ENCODE assay signal across 16 cellular contexts in the genomic region with DNA sequence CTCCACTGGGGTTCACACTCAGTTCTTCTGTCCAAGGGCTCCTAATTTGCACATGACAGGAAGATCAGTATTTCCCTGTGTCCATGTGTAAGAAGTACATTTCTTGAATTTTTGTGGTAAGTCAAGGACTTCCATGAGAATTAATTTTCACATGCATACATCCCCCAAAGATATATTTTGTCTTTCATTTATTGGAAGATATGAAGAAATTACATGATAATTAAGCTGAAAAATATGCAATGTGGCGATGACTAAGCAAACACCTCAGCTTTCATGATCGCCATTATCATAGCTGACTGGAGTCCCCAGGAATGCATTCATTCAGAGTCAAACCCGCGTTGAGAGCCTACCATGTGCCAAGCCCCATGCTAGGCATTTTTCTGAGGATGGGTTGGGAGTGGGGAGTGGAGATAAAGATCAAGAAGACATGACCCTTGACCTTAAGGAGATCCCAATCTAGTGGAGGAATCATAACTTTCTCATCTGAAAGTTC.
DNase-seq lines count a peak whose midpoint lies in the region; ATAC-seq and TF ChIP-seq lines count a peak whose summit lies in the region.
"Had no signal": no experiment of that assay in that cellular context is flagged by ENCODE, and none has a peak within 500 bp of the region (broad histone marks: within the 10 kb centered on the region; RNA-seq: fewer than 3 reads in every experiment).

No MANE protein-coding gene starts in this region.

- no peak for ATAC-seq in activated CD8-positive, alpha-beta T cell treated with anti-CD3 and anti-CD28 coated beads for 36 hours
- ATAC-seq: gastrocnemius medialis; naive thymus-derived CD8-positive, alpha-beta T cell had no signal

- no peaks in the 10 kb centered on the region for H3K27me3 ChIP-seq in GM23248 (replicated peaks; ENCODE audit: insufficient read depth)

- no peaks in the 10 kb centered on the region for H3K36me3 ChIP-seq in GM23248 (ENCODE audit: low read depth)
- H3K36me3 ChIP-seq: gastrocnemius medialis, thoracic aorta had no signal

- no peak overlapping the region for H3K4me3 ChIP-seq in GM23248
- H3K4me3 ChIP-seq in fibroblast of mammary gland (ENCODE audit: control insufficient read depth, low read depth, low read length), result no peak overlapping the region
- no peak overlapping the region for H3K4me3 ChIP-seq in retinal pigment epithelial cell (ENCODE audit: low read length)
- H3K4me3 ChIP-seq: gastrocnemius medialis, thoracic aorta had no signal

- no peaks in the 10 kb centered on the region for H3K4me1 Mint-ChIP-seq in activated CD8-positive, alpha-beta T cell treated with anti-CD3 and anti-CD28 coated beads for 36 hours (ENCODE audit: low read depth)
- H3K4me1 Mint-ChIP-seq: naive thymus-derived CD8-positive, alpha-beta T cell had no signal

- peaks cover 1% of the 10 kb centered on the region for H3K27me3 Mint-ChIP-seq in activated CD8-positive, alpha-beta T cell treated with anti-CD3 and anti-CD28 coated beads for 36 hours

- H3K4me2 ChIP-seq in GM23248 (ENCODE audit: unreplicated experiment), result peak overlapping the region; percentile 25

- H4K20me1 ChIP-seq in GM23248 (ENCODE audit: insufficient read depth), result no peaks in the 10 kb centered on the region

- POLR2A ChIA-PET in activated CD8-positive, alpha-beta T cell treated with anti-CD3 and anti-CD28 coated beads for 36 hours (lab: Charles Lee), result no interaction called here

- no peak overlapping the region for H3K4me3 Mint-ChIP-seq in activated CD8-positive, alpha-beta T cell treated with anti-CD3 and anti-CD28 coated beads for 36 hours
- H3K4me3 Mint-ChIP-seq: naive thymus-derived CD8-positive, alpha-beta T cell had no signal

- no peaks in the 10 kb centered on the region for H3K9me2 ChIP-seq in GM23248 (ENCODE audit: insufficient read depth)

- no peak overlapping the region for H2AFZ ChIP-seq in GM23248

- H3K36me3 Mint-ChIP-seq in activated CD8-positive, alpha-beta T cell treated with anti-CD3 and anti-CD28 coated beads for 36 hours (ENCODE audit: low read depth), result no peaks in the 10 kb centered on the region
- H3K36me3 Mint-ChIP-seq: naive thymus-derived CD8-positive, alpha-beta T cell had no signal

- H3K9me3 ChIP-seq in GM23248 (ENCODE audit: low read depth), result no peaks in the 10 kb centered on the region
- H3K9me3 ChIP-seq: gastrocnemius medialis, thoracic aorta had no signal

- H3K4me1 ChIP-seq in GM23248 (ENCODE audit: insufficient read depth), result peaks cover 46% of the 10 kb centered on the region
- H3K4me1 ChIP-seq: gastrocnemius medialis had no signal

- H3K27ac ChIP-seq in GM23248, result peak overlapping the region; percentile 52
- H3K27ac ChIP-seq: gastrocnemius medialis, thoracic aorta had no signal

- no peaks in the 10 kb centered on the region for H3K9me3 Mint-ChIP-seq in activated CD8-positive, alpha-beta T cell treated with anti-CD3 and anti-CD28 coated beads for 36 hours
- H3K9me3 Mint-ChIP-seq: naive thymus-derived CD8-positive, alpha-beta T cell had no signal

- 0 to 1% methylated on average over 4 of the region's 4 CpGs for WGBS in GM23248 (ENCODE audit: low coverage in 1 of 2, low lambda C conversion rate in 2 of 2, missing lambda C conversion rate in 2 of 2), 2 experiments

- H3K9ac ChIP-seq in GM23248, result no peak overlapping the region

- intact Hi-C loops in activated CD8-positive, alpha-beta T cell treated with anti-CD3 and anti-CD28 coated beads for 36 hours (cut with micrococcal nuclease), result no loop called here

- no peaks in the 10 kb centered on the region for H3K79me2 ChIP-seq in GM23248 (ENCODE audit: insufficient read depth)

- H3K27ac Mint-ChIP-seq in activated CD8-positive, alpha-beta T cell treated with anti-CD3 and anti-CD28 coated beads for 36 hours, result no peak overlapping the region

- peaks cover 40% of the 10 kb centered on the region for H3F3A ChIP-seq in GM23248 (ENCODE audit: insufficient read depth)

- TF ChIP-seq CTCF in fibroblast of mammary gland (conservative IDR thresholded peaks at IDR 0.05; ENCODE audit: control insufficient read depth, insufficient read depth, low read depth, low read length) (no peak), retinal pigment epithelial cell (conservative IDR thresholded peaks at IDR 0.05; ENCODE audit: low read depth, low read length) (no peak)
- TF ChIP-seq CTCF in activated CD8-positive, alpha-beta T cell treated with anti-CD3 and anti-CD28 coated beads for 36 hours (IDR thresholded peaks at IDR 0.05), result no peak

- in situ Hi-C loops in GM23248 (cut with MboI), result no loop called here

- peak; percentile 84 for DNase-seq in GM23248
- DNase-seq in RKO (ENCODE audit: low spot score), result peak; percentile 58
- peak; percentile 74 for DNase-seq in fibroblast of mammary gland (ENCODE audit: low read depth)
- DNase-seq in retinal pigment epithelial cell (ENCODE audit: low read depth), result peak; percentile 75
- DNase-seq in NCI-H1092 treated with DMSO at 0.1 percent for 48 hours (lab: John Stamatoyannopoulos, UW), result no peak
- DNase-seq in CD1c-positive myeloid dendritic cell (ENCODE audit: extremely low spot score), result no peak
- no peak for DNase-seq in DMS53 treated with DMSO at 0.1 percent for 48 hours (lab: John Stamatoyannopoulos, UW; ENCODE audit: unreplicated experiment)
- DNase-seq in activated CD8-positive, alpha-beta T cell treated with anti-CD3 and anti-CD28 coated beads for 36 hours, result no peak
- DNase-seq: activated naive CD4-positive, alpha-beta T cell treated with Interleukin-2 at 50 U/mL for 16 hours; cortex of kidney; gastrocnemius medialis; H7; naive thymus-derived CD8-positive, alpha-beta T cell; NCI-H1417; T-helper 9 cell had no signal

- CTCF ChIA-PET in activated CD8-positive, alpha-beta T cell treated with anti-CD3 and anti-CD28 coated beads for 36 hours (lab: Charles Lee), result no interaction called here

Comparison
In these comparisons a context has a peak if more than half of its experiments do, and no peak if none do; other contexts are left out.
1. DNase-seq: peak in GM23248 (single experiment), RKO (single experiment), fibroblast of mammary gland (single experiment) and retinal pigment epithelial cell (single experiment); none in NCI-H1092 treated with DMSO at 0.1 percent for 48 hours (single experiment), CD1c-positive myeloid dendritic cell (single experiment), DMS53 treated with DMSO at 0.1 percent for 48 hours (single experiment) and activated CD8-positive, alpha-beta T cell treated with anti-CD3 and anti-CD28 coated beads for 36 hours (single experiment).